8 cellular contexts compared by ENCODE assay signal in the genomic region with DNA sequence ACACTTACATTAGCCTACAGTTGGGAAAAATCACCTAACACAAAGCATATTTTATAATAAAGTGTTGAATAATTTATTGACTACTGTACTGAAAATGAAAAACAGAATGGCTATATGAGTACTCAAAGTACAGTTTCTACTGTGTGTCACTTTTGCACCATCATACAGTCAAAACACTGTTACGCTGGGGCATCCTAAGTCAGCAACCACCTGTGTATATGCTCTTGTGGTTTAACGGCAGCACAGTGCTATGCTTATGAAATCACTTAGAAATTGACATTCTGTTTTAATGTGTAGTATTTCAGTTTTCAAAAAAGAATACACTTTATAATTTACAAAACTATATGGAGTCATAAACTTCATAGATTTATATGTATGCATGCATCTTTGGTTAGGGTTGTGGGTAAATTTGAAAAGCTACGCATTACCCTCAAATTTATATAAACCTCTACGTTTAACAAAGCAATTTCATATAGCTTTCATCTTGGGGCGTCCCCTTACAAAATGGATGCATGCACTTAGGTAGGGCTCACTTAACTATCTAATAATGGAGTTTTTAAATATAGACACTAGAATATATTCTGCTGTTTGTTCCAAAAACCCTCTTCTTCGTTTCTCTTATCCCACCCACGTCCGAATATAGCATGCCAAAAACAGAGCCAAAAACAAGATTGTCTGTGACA. TPM values are rescaled to one million over a fixed set of nuclear protein-coding genes. Genes with fewer than 3 reads are reported as not detected.
DNase-seq lines count a peak whose midpoint lies in the region; ATAC-seq and TF ChIP-seq lines count a peak whose summit lies in the region.

No MANE protein-coding gene starts in this region.

- H3K9me3 Mint-ChIP-seq in stimulated activated effector memory CD8-positive, alpha-beta T cell treated with anti-CD3 and anti-CD28 coated beads, Interleukin-12 subunit alpha, Interleukin-12 subunit beta, amount 100 ng/mL, for 72 hours: no peaks in the 10 kb centered on the region

- H3K27me3 ChIP-seq in esophagus squamous epithelium: no peaks in the 10 kb centered on the region

- H3K27ac Mint-ChIP-seq in stimulated activated effector memory CD8-positive, alpha-beta T cell treated with anti-CD3 and anti-CD28 coated beads, Interleukin-12 subunit alpha, Interleukin-12 subunit beta, amount 100 ng/mL, for 72 hours: peak overlapping the region; percentile 94

- H3K4me1 Mint-ChIP-seq in stimulated activated effector memory CD8-positive, alpha-beta T cell treated with anti-CD3 and anti-CD28 coated beads, Interleukin-12 subunit alpha, Interleukin-12 subunit beta, amount 100 ng/mL, for 72 hours: peaks cover 18% of the 10 kb centered on the region

- peak overlapping the region in 3 of 4 donors; percentile 49 to 69 (median 57) for H3K27ac ChIP-seq in esophagus squamous epithelium

- TF ChIP-seq POLR2A in esophagus squamous epithelium (IDR thresholded peaks at IDR 0.05): no peak

- ATAC-seq in stimulated activated effector memory CD8-positive, alpha-beta T cell treated with anti-CD3 and anti-CD28 coated beads, Interleukin-12 subunit alpha, Interleukin-12 subunit beta, amount 100 ng/mL, for 72 hours: peak; percentile 82
- no peak for ATAC-seq in HG03460 (IDR thresholded peaks at IDR 0.05; ENCODE audit: unreplicated experiment)

- intact Hi-C loops in esophagus squamous epithelium (cut with DNase I): no loop called here

- no peak for TF ChIP-seq CTCF in esophagus squamous epithelium (IDR thresholded peaks at IDR 0.05)

- H3K36me3 Mint-ChIP-seq in stimulated activated effector memory CD8-positive, alpha-beta T cell treated with anti-CD3 and anti-CD28 coated beads, Interleukin-12 subunit alpha, Interleukin-12 subunit beta, amount 100 ng/mL, for 72 hours: peaks cover 9% of the 10 kb centered on the region

- no peaks in the 10 kb centered on the region for H3K9me3 ChIP-seq in esophagus squamous epithelium

- peaks cover 0 to 35% (median 14%) of the 10 kb centered on the region in 3 donors for H3K4me1 ChIP-seq in esophagus squamous epithelium

- DNase-seq in DMS53 (lab: John Stamatoyannopoulos, UW) (peak; percentile 25), DMS53 treated with DMSO at 0.1 percent for 48 hours (lab: John Stamatoyannopoulos, UW; ENCODE audit: unreplicated experiment) (no peak), OCI-M1 (lab: John Stamatoyannopoulos, UW) (peak; percentile 29), esophagus squamous epithelium (lab: John Stamatoyannopoulos, UW) (no peak), NCI-H1092 (lab: John Stamatoyannopoulos, UW) (no peak), iPS-NIHi11 (ENCODE audit: low spot score) (no peak)
- peak in 1 of 2 donors; percentile 56 for DNase-seq in stimulated activated effector memory CD8-positive, alpha-beta T cell treated with anti-CD3 and anti-CD28 coated beads, Interleukin-12 subunit alpha, Interleukin-12 subunit beta, amount 100 ng/mL, for 72 hours (ENCODE audit: low spot score in 2 of 2)

- WGBS in esophagus squamous epithelium, 2 donors: 47 to 53% methylated on average over 8 of the region's 8 CpGs

- H3K4me3 Mint-ChIP-seq in stimulated activated effector memory CD8-positive, alpha-beta T cell treated with anti-CD3 and anti-CD28 coated beads, Interleukin-12 subunit alpha, Interleukin-12 subunit beta, amount 100 ng/mL, for 72 hours: peak overlapping the region; percentile 95

- peak overlapping the region; percentile 60 to 89 (median 66) for H3K4me3 ChIP-seq in esophagus squamous epithelium

- no peaks in the 10 kb centered on the region for H3K36me3 ChIP-seq in esophagus squamous epithelium

RNA-seq across cellular contexts. Expression of a gene that starts 0.7 kb away (rescaled TPM):
- 1 to 10 TPM; 2.1 to 8.3 (median 3.4) TPM for total RNA-seq in esophagus squamous epithelium

Comparison
In these comparisons a context has a peak if more than half of its experiments do, and no peak if none do; other contexts are left out.
1. DNase-seq: peak in DMS53 (single experiment) and OCI-M1 (single experiment); none in DMS53 treated with DMSO at 0.1 percent for 48 hours (single experiment), esophagus squamous epithelium (single experiment), NCI-H1092 (single experiment) and iPS-NIHi11 (single experiment).